Comparison of ENCODE assay signal across 19 cellular contexts in the genomic region with DNA sequence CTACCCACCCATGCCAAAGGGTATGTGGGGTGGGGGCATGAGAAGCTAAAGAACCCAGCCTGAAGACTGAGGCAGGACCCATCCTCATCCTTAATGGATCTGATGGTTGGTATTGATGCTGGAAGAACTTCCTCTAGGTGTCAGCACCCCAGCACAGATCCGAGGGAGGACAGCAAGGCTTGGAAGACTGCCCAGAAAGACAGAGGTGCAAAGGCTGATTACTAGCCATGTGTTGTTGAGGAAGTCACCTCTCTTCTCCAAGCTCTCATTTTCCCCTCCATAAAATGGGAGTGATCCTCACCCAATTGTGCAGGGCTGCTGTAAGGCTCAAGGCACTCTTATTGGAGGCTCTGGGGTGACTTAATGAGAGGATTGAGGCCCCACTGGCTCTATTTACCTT.
DNase-seq lines count a peak whose midpoint lies in the region; ATAC-seq and TF ChIP-seq lines count a peak whose summit lies in the region.
"Had no signal": no experiment of that assay in that cellular context is flagged by ENCODE, and none has a peak within 500 bp of the region (broad histone marks: within the 10 kb centered on the region; RNA-seq: fewer than 3 reads in every experiment).

No MANE protein-coding gene starts in this region.

- ATAC-seq in HCT116 (peak; percentile 49), left colon (peak; percentile 67), HG03565 (IDR thresholded peaks at IDR 0.05; ENCODE audit: unreplicated experiment) (no peak), GM18909 (IDR thresholded peaks at IDR 0.05; ENCODE audit: poor library complexity, unreplicated experiment) (no peak), HG03469 (IDR thresholded peaks at IDR 0.05; ENCODE audit: unreplicated experiment) (no peak)
- ATAC-seq: gastrocnemius medialis, Panc1 had no signal

- H3K27me3 ChIP-seq in HCT116 (ENCODE audit: insufficient read depth, low read length), result no peaks in the 10 kb centered on the region
- H3K27me3 ChIP-seq: gastrocnemius medialis had no signal

- TF ChIP-seq RAD21 in HCT116 (IDR thresholded peaks at IDR 0.05; ENCODE audit: low read depth), result peak; percentile 25; the same call in 1 of the 2 replicates

- TF ChIP-seq POLR2A in HCT116 (IDR thresholded peaks at IDR 0.05; ENCODE audit: borderline replicate concordance, extremely low read depth, insufficient read depth, insufficient read length), result no peak

- H3K9me2 ChIP-seq in HCT116 (ENCODE audit: insufficient read depth), result no peaks in the 10 kb centered on the region

- H3K9ac ChIP-seq in HCT116 (ENCODE audit: low read length), result no peak overlapping the region
- H3K9ac ChIP-seq: parathyroid adenoma had no signal

- no peaks in the 10 kb centered on the region for H3K4me1 ChIP-seq in HCT116 (ENCODE audit: control insufficient read depth in 1 of 2, insufficient read depth in 2 of 2, low read length in 2 of 2)
- H3K4me1 ChIP-seq: gastrocnemius medialis, parathyroid adenoma had no signal

- no peaks in the 10 kb centered on the region for H3K36me3 ChIP-seq in HCT116 (ENCODE audit: control insufficient read depth in 1 of 2, insufficient read depth in 2 of 2, low read length in 2 of 2)
- H3K36me3 ChIP-seq: gastrocnemius medialis had no signal

- H2AFZ ChIP-seq in HCT116 (ENCODE audit: low read depth, low read length, poor library complexity, severe bottlenecking), result no peak overlapping the region
- H2AFZ ChIP-seq: parathyroid adenoma had no signal

- POLR2A ChIA-PET in HCT116 (lab: Charles Lee), result no interaction called here

- no peak overlapping the region for H3K4me3 ChIP-seq in HCT116 (replicated peaks in 1 of 2; ENCODE audit: low read depth in 1 of 2, low read length in 2 of 2)
- H3K4me3 ChIP-seq: gastrocnemius medialis had no signal

- H3K27ac ChIP-seq in HCT116 (ENCODE audit: low read depth, low read length), result no peak overlapping the region
- H3K27ac ChIP-seq: gastrocnemius medialis, parathyroid adenoma had no signal

- no peak overlapping the region for H3K4me2 ChIP-seq in HCT116 (ENCODE audit: low read length)

- intact Hi-C loops in HCT116 (cut with micrococcal nuclease), result no loop called here
- intact Hi-C loops in left colon (cut with DNase I, micrococcal nuclease), result no loop called here

- BruUV-seq in HCT116 (replicated peaks; lab: Mats Ljungman, UMichigan), result no TSS peak

- DNase-seq in COR-L47 (lab: John Stamatoyannopoulos, UW), result peak; percentile 69
- no peak for DNase-seq in HCT116 (ENCODE audit: low read depth, low spot score)
- DNase-seq in RPMI7951 (ENCODE audit: low read depth), result peak; percentile 9
- no peak for DNase-seq in left colon
- no peak for DNase-seq in iPS-NIHi7 (ENCODE audit: extremely low spot score)
- DNase-seq: activated CD4-positive, alpha-beta T cell treated with anti-CD3 and anti-CD28 coated beads, Interleukin-2, amount 10 ng/mL, durations not matched to agents 24 days and 14 days; anterior cingulate cortex; cerebellar nuclear complex; gastrocnemius medialis; H9; naive B cell; NCI-H187 treated with DMSO at 0.1 percent for 48 hours; NCI-H524 treated with DMSO at 0.1 percent for 48 hours; stimulated activated CD4-positive, alpha-beta T cell treated with anti-CD3 and anti-CD28 coated beads, Interleukin-4, amount 100 ng/mL, for 24 hours had no signal

- CTCF ChIA-PET in HCT116 (lab: Charles Lee), result no interaction called here

- no peaks in the 10 kb centered on the region for H4K20me1 ChIP-seq in HCT116 (ENCODE audit: insufficient read depth)

- H3K9me3 ChIP-seq in HCT116 (ENCODE audit: control insufficient read depth in 1 of 2, insufficient read depth in 1 of 2, low read depth in 1 of 2, low read length in 2 of 2), result no peaks in the 10 kb centered on the region
- H3K9me3 ChIP-seq: gastrocnemius medialis had no signal

- peak in 2 of 3 experiments; percentile 6 to 7; a peak in 1 of 6 replicates for TF ChIP-seq CTCF in HCT116 (IDR thresholded peaks at IDR 0.05 in 2 of 3, conservative IDR thresholded peaks at IDR 0.05 in 1 of 3; ENCODE audit: borderline replicate concordance in 1 of 3, insufficient read depth in 1 of 3, low read depth in 2 of 3, low read length in 2 of 3)

- no peaks in the 10 kb centered on the region for H3K79me2 ChIP-seq in HCT116 (ENCODE audit: insufficient read depth, low read length)
- H3K79me2 ChIP-seq: parathyroid adenoma had no signal

- RAD21 ChIA-PET in HCT116 (lab: Charles Lee; ENCODE audit: low non-redundant PET in 1 of 2, low total read pairs in 2 of 2, uncharacterized antibody in 2 of 2, unreplicated experiment in 2 of 2), result no interaction called here

TF ChIP-seq in HCT116, 20 proteins besides CTCF, POLR2A, EP300 and RAD21:
- TF ChIP-seq, protein P1, sequence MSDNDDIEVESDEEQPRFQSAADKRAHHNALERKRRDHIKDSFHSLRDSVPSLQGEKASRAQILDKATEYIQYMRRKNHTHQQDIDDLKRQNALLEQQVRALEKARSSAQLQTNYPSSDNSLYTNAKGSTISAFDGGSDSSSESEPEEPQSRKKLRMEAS (IDR thresholded peaks at IDR 0.05), result 0 out of 2 replicates have a peak, but pooled peaks have one; percentile 16
- TF ChIP-seq ELF1 (IDR thresholded peaks at IDR 0.05; ENCODE audit: borderline replicate concordance, low read depth), result no peak
- TF ChIP-seq JUND (IDR thresholded peaks at IDR 0.05), result no peak

Comparison
In these comparisons a context has a peak if more than half of its experiments do, and no peak if none do; other contexts are left out.
1. DNase-seq: peak in COR-L47 (single experiment) and RPMI7951 (single experiment); none in HCT116 (single experiment), left colon (0 of 2) and iPS-NIHi7 (single experiment).
2. ATAC-seq: peak in HCT116 (single experiment) and left colon (single experiment); none in HG03565 (single experiment), GM18909 (single experiment) and HG03469 (single experiment).